In the genomic region with DNA sequence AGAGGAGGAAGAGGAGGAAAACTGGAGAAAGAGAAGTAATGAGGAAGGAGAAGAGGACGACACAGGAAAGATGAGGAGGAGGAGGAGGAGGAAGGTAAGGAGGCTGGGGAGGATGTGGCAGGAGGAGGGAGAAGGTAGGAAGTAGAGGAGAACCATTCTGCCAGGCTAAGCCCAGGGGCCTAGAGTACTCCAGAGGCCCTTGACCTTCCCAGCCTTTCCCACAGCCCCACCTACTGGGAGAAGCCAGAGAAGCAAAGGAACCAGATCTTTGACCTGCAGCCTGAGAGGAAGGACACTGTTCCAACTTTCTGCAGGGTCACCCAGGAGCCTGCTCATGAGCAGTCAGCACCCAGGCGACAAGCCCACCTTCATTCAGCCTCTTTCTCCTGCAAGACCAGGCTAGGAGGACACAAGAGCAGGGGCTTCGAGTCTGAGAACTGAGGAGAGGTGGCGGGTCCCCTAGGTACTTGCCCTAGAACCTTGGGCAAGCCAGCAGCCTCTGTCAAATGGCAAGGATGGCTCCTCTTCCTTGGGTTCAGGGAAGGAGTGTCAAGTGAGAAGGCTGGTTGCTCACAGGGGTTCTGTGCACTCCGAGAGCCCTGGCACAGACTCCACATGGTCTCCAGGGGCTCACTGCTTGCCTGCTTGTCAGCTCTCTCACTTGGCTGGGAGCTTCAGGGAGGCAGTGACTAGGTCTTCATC, we compare ENCODE assay signal across 10 cellular contexts. TPM values are rescaled to one million over a fixed set of nuclear protein-coding genes. Genes with fewer than 3 reads are reported as not detected.
DNase-seq lines count a peak whose midpoint lies in the region; ATAC-seq, FAIRE-seq and TF ChIP-seq lines count a peak whose summit lies in the region.
"Had no signal": no experiment of that assay in that cellular context is flagged by ENCODE, and none has a peak within 500 bp of the region (broad histone marks: within the 10 kb centered on the region; RNA-seq: fewer than 3 reads in every experiment).

No MANE protein-coding gene starts in this region.

- peak; percentile 78 for TF ChIP-seq CTCF in WERI-Rb-1 (IDR thresholded peaks at IDR 0.05; ENCODE audit: low read depth, low read length)
- peak; percentile 45 to 65 (median 55) for TF ChIP-seq CTCF in keratinocyte (optimal IDR thresholded peaks at IDR 0.05 in 1 of 3, IDR thresholded peaks at IDR 0.05 in 1 of 3, conservative IDR thresholded peaks at IDR 0.05 in 1 of 3; ENCODE audit: extremely low read depth in 1 of 3, insufficient read depth in 2 of 3, low read length in 3 of 3)

- H3K4me2 ChIP-seq in keratinocyte (ENCODE audit: control insufficient read depth, extremely low read depth, insufficient read depth, low read depth, low read length) (no peak overlapping the region), Karpas-422 (ENCODE audit: low read depth, low read length, poor library complexity, severe bottlenecking) (no peak overlapping the region)

- H3K4me3 ChIP-seq in WERI-Rb-1 (ENCODE audit: low read depth, low read length): no peak overlapping the region
- H3K4me3 ChIP-seq in keratinocyte (ENCODE audit: control insufficient read depth in 2 of 3, extremely low read depth in 1 of 3, insufficient read depth in 2 of 3, low read depth in 1 of 3, low read length in 3 of 3): no peak overlapping the region
- H3K4me3 ChIP-seq in Karpas-422 (ENCODE audit: low read length): no peak overlapping the region

- H3K27ac Mint-ChIP-seq in activated naive CD8-positive, alpha-beta T cell treated with anti-CD3 and anti-CD28 coated beads, Interleukin-2, amount 10 ng/mL, durations not matched to agents 7 days and 5 days: no peak overlapping the region
- no peak overlapping the region for H3K27ac Mint-ChIP-seq in activated naive CD8-positive, alpha-beta T cell treated with anti-CD3 and anti-CD28 coated beads, Interleukin-2, amount 50 U/mL, for 24 hours

- H3K9me2 ChIP-seq in Karpas-422 (replicated peaks; ENCODE audit: insufficient read depth, low read length): no peaks in the 10 kb centered on the region

- dilution Hi-C loops in keratinocyte (cut with MboI; ENCODE audit: extremely low pct_ligation_motif_present, low sequenced_read_pairs): no loop called here

- H3K79me2 ChIP-seq in keratinocyte (ENCODE audit: control insufficient read depth, insufficient read depth, low read length): no peaks in the 10 kb centered on the region
- H3K79me2 ChIP-seq in Karpas-422 (ENCODE audit: low read length): no peaks in the 10 kb centered on the region

- ATAC-seq in activated naive CD8-positive, alpha-beta T cell treated with anti-CD3 and anti-CD28 coated beads, Interleukin-2, amount 10 ng/mL, durations not matched to agents 7 days and 5 days (ENCODE audit: low read depth): no peak
- no peak for ATAC-seq in activated naive CD8-positive, alpha-beta T cell treated with anti-CD3 and anti-CD28 coated beads, Interleukin-2, amount 50 U/mL, for 24 hours

- H4K20me1 ChIP-seq in keratinocyte (ENCODE audit: control insufficient read depth, extremely low read depth, insufficient read depth, low read length) (no peaks in the 10 kb centered on the region), Karpas-422 (ENCODE audit: insufficient read depth, low read depth, low read length) (no peaks in the 10 kb centered on the region)

- no peak for FAIRE-seq in keratinocyte (lab: Jason Lieb, UNC)

- H3K36me3 ChIP-seq in WERI-Rb-1: no peaks in the 10 kb centered on the region
- H3K36me3 ChIP-seq in keratinocyte (ENCODE audit: control insufficient read depth in 2 of 2, extremely low read depth in 1 of 2, insufficient read depth in 2 of 2, low read length in 2 of 2): no peaks in the 10 kb centered on the region
- H3K36me3 ChIP-seq in Karpas-422 (ENCODE audit: insufficient read depth, low read length): no peaks in the 10 kb centered on the region

- H3K9me3 ChIP-seq in WERI-Rb-1 (ENCODE audit: severe bottlenecking): no peaks in the 10 kb centered on the region
- H3K9me3 ChIP-seq in keratinocyte (ENCODE audit: control insufficient read depth, low read depth, low read length): no peaks in the 10 kb centered on the region
- no peaks in the 10 kb centered on the region for H3K9me3 ChIP-seq in Karpas-422 (ENCODE audit: low read length)

- no peaks in the 10 kb centered on the region for H3K9me1 ChIP-seq in keratinocyte (ENCODE audit: control insufficient read depth, extremely low read depth, insufficient read depth, low read length)

- no peak overlapping the region for H3K4me3 Mint-ChIP-seq in activated naive CD8-positive, alpha-beta T cell treated with anti-CD3 and anti-CD28 coated beads, Interleukin-2, amount 10 ng/mL, durations not matched to agents 7 days and 5 days
- H3K4me3 Mint-ChIP-seq in activated naive CD8-positive, alpha-beta T cell treated with anti-CD3 and anti-CD28 coated beads, Interleukin-2, amount 50 U/mL, for 24 hours: no peak overlapping the region

- peak; percentile 2 for DNase-seq in activated naive CD8-positive, alpha-beta T cell treated with anti-CD3 and anti-CD28 coated beads, Interleukin-2, amount 10 ng/mL, durations not matched to agents 7 days and 5 days
- no peak for DNase-seq in activated naive CD8-positive, alpha-beta T cell treated with anti-CD3 and anti-CD28 coated beads, Interleukin-2, amount 50 U/mL, for 24 hours
- DNase-seq in WERI-Rb-1: peak; percentile 67
- no peak for DNase-seq in keratinocyte (ENCODE audit: low read depth, low spot score)
- peak; percentile 42 for DNase-seq in ureter (ENCODE audit: low spot score)
- no peak for DNase-seq in superior temporal gyrus (ENCODE audit: extremely low spot score)
- DNase-seq in stimulated activated CD4-positive, alpha-beta T cell treated with anti-CD3 and anti-CD28 coated beads, Interleukin-1b, Interleukin-23, amount 100 ng/mL, for 48 hours: no peak
- DNase-seq in Karpas-422: no peak

- H3K27me3 ChIP-seq in WERI-Rb-1 (ENCODE audit: insufficient read depth, low read depth, severe bottlenecking): no peaks in the 10 kb centered on the region
- peaks cover 6% of the 10 kb centered on the region for H3K27me3 ChIP-seq in keratinocyte (ENCODE audit: control insufficient read depth, extremely low read depth, insufficient read depth, low read length)
- H3K27me3 ChIP-seq in Karpas-422 (ENCODE audit: low read length): no peaks in the 10 kb centered on the region

- H2AFZ ChIP-seq in keratinocyte (ENCODE audit: control insufficient read depth, low read length) (no peak overlapping the region), Karpas-422 (ENCODE audit: low read length) (no peak overlapping the region)

- no peak overlapping the region for H3K27ac ChIP-seq in WERI-Rb-1
- H3K27ac ChIP-seq in keratinocyte (ENCODE audit: control insufficient read depth, insufficient read depth, low read length): no peak overlapping the region
- no peak overlapping the region for H3K27ac ChIP-seq in Karpas-422 (ENCODE audit: low read length)

- H3K27me3 Mint-ChIP-seq in activated naive CD8-positive, alpha-beta T cell treated with anti-CD3 and anti-CD28 coated beads, Interleukin-2, amount 10 ng/mL, durations not matched to agents 7 days and 5 days: peaks cover 13% of the 10 kb centered on the region
- H3K27me3 Mint-ChIP-seq in activated naive CD8-positive, alpha-beta T cell treated with anti-CD3 and anti-CD28 coated beads, Interleukin-2, amount 50 U/mL, for 24 hours: peaks cover 5% of the 10 kb centered on the region

- H3K4me1 ChIP-seq in keratinocyte (ENCODE audit: control insufficient read depth, extremely low read depth, insufficient read depth, low read length) (peaks cover 10% of the 10 kb centered on the region), Karpas-422 (ENCODE audit: low read length) (no peaks in the 10 kb centered on the region)

- H3K4me1 Mint-ChIP-seq in activated naive CD8-positive, alpha-beta T cell treated with anti-CD3 and anti-CD28 coated beads, Interleukin-2, amount 10 ng/mL, durations not matched to agents 7 days and 5 days: no peaks in the 10 kb centered on the region
- H3K4me1 Mint-ChIP-seq in activated naive CD8-positive, alpha-beta T cell treated with anti-CD3 and anti-CD28 coated beads, Interleukin-2, amount 50 U/mL, for 24 hours: peaks cover 10% of the 10 kb centered on the region

- no peaks in the 10 kb centered on the region for H3K9me3 Mint-ChIP-seq in activated naive CD8-positive, alpha-beta T cell treated with anti-CD3 and anti-CD28 coated beads, Interleukin-2, amount 10 ng/mL, durations not matched to agents 7 days and 5 days
- H3K9me3 Mint-ChIP-seq in activated naive CD8-positive, alpha-beta T cell treated with anti-CD3 and anti-CD28 coated beads, Interleukin-2, amount 50 U/mL, for 24 hours: no peaks in the 10 kb centered on the region

- no peaks in the 10 kb centered on the region for H3K36me3 Mint-ChIP-seq in activated naive CD8-positive, alpha-beta T cell treated with anti-CD3 and anti-CD28 coated beads, Interleukin-2, amount 10 ng/mL, durations not matched to agents 7 days and 5 days
- H3K36me3 Mint-ChIP-seq in activated naive CD8-positive, alpha-beta T cell treated with anti-CD3 and anti-CD28 coated beads, Interleukin-2, amount 50 U/mL, for 24 hours (ENCODE audit: low read depth): no peaks in the 10 kb centered on the region

- POLR2A ChIA-PET in activated naive CD8-positive, alpha-beta T cell treated with anti-CD3 and anti-CD28 coated beads, Interleukin-2, amount 10 ng/mL, durations not matched to agents 7 days and 5 days (lab: Charles Lee): no interaction called here

- H3K9ac ChIP-seq in keratinocyte (ENCODE audit: control insufficient read depth, extremely low read depth, insufficient read depth, low read length) (no peak overlapping the region), Karpas-422 (ENCODE audit: low read length) (no peak overlapping the region)

RNA-seq across cellular contexts. Expression of a gene that starts 27.9 kb away (rescaled TPM):
- 1 to 10 TPM; 2.4 to 5.5 TPM for total RNA-seq in activated naive CD8-positive, alpha-beta T cell treated with anti-CD3 and anti-CD28 coated beads, Interleukin-2, amount 10 ng/mL, durations not matched to agents 7 days and 5 days
- 10.9 to 21.0 TPM (median 11.2 TPM) in 3 replicates for polyA plus RNA-seq in keratinocyte
- 1.9 TPM for polyA plus RNA-seq in keratinocyte (2011; ENCODE audit: low read depth)
- 8.5 and 15.4 TPM in 2 replicates for polyA plus RNA-seq in keratinocyte (2011; cell fraction: cytosol; rRNA removed)
- 11.1 and 15.6 TPM in 2 replicates for polyA plus RNA-seq in keratinocyte (2011; cell fraction: nucleus; rRNA removed)
- 7.5 and 10.9 TPM in 2 replicates for polyA plus RNA-seq in keratinocyte (2012; ENCODE audit: low replicate concordance)
- polyA minus RNA-seq in keratinocyte: 8.6 to 13.2 TPM (median 9.1 TPM) in 3 replicates
- polyA minus RNA-seq in keratinocyte (2011; cell fraction: cytosol; rRNA and poly(A)+ RNA removed): 31.3 TPM
- polyA minus RNA-seq in keratinocyte (2011; cell fraction: nucleus; rRNA and poly(A)+ RNA removed): 8.5 and 10.3 TPM in 2 replicates
- total RNA-seq in ureter: 34.9 TPM
- 0.30 and 1.4 TPM in 2 replicates for total RNA-seq in Karpas-422 (2014; rRNA removed; shearing (Covaris generic); ENCODE audit: low replicate concordance)

RNA-seq across cellular contexts. Expression of a gene that starts 45.0 kb away (rescaled TPM):
- not detected for total RNA-seq in activated naive CD8-positive, alpha-beta T cell treated with anti-CD3 and anti-CD28 coated beads, Interleukin-2, amount 10 ng/mL, durations not matched to agents 7 days and 5 days
- polyA plus RNA-seq in keratinocyte: 303 to 611 TPM (median 463 TPM) in 3 replicates
- 1,306 TPM for polyA plus RNA-seq in keratinocyte (2011; ENCODE audit: low read depth)
- polyA plus RNA-seq in keratinocyte (2011; cell fraction: cytosol; rRNA removed): 465 and 526 TPM in 2 replicates
- polyA plus RNA-seq in keratinocyte (2011; cell fraction: nucleus; rRNA removed): 422 and 529 TPM in 2 replicates
- 316 and 929 TPM in 2 replicates for polyA plus RNA-seq in keratinocyte (2012; ENCODE audit: low replicate concordance)
- polyA minus RNA-seq in keratinocyte: 758 to 1,045 TPM (median 830 TPM) in 3 replicates
- 496 TPM for polyA minus RNA-seq in keratinocyte (2011; cell fraction: cytosol; rRNA and poly(A)+ RNA removed)
- 293 and 344 TPM in 2 replicates for polyA minus RNA-seq in keratinocyte (2011; cell fraction: nucleus; rRNA and poly(A)+ RNA removed)
- 192 TPM for total RNA-seq in ureter
- not detected in 2 replicates for total RNA-seq in Karpas-422 (2014; rRNA removed; shearing (Covaris generic); ENCODE audit: low replicate concordance)
- total RNA-seq: activated CD8-positive, alpha-beta memory T cell treated with anti-CD3 and anti-CD28 coated beads for 36 hours; pulmonary artery endothelial cell had no signal

RNA-seq across cellular contexts. Expression of a gene that starts 57.0 kb away (rescaled TPM):
- total RNA-seq in activated naive CD8-positive, alpha-beta T cell treated with anti-CD3 and anti-CD28 coated beads, Interleukin-2, amount 10 ng/mL, durations not matched to agents 7 days and 5 days: not detected
- 0.61 to 0.96 TPM (median 0.90 TPM) in 3 replicates for polyA plus RNA-seq in keratinocyte
- polyA plus RNA-seq in keratinocyte (2011; ENCODE audit: low read depth): 3.2 TPM
- 0.55 and 0.85 TPM in 2 replicates for polyA plus RNA-seq in keratinocyte (2011; cell fraction: cytosol; rRNA removed)
- 0.45 and 1.5 TPM in 2 replicates for polyA plus RNA-seq in keratinocyte (2011; cell fraction: nucleus; rRNA removed)
- 0.89 and 9.7 TPM in 2 replicates for polyA plus RNA-seq in keratinocyte (2012; ENCODE audit: low replicate concordance)
- 1.2 to 1.6 TPM (median 1.2 TPM) in 3 replicates for polyA minus RNA-seq in keratinocyte
- not detected for polyA minus RNA-seq in keratinocyte (2011; cell fraction: cytosol; rRNA and poly(A)+ RNA removed)
- 0.62 and 0.63 TPM in 2 replicates for polyA minus RNA-seq in keratinocyte (2011; cell fraction: nucleus; rRNA and poly(A)+ RNA removed)
- total RNA-seq in ureter: 7.6 TPM
- total RNA-seq in Karpas-422 (2014; rRNA removed; shearing (Covaris generic); ENCODE audit: low replicate concordance): 0.11 TPM in 1 of 2 replicates, not detected in the other
- total RNA-seq: activated CD8-positive, alpha-beta memory T cell treated with anti-CD3 and anti-CD28 coated beads for 36 hours; pulmonary artery endothelial cell had no signal

Comparison
In these comparisons a context has a peak if more than half of its experiments do, and no peak if none do; other contexts are left out.
1. DNase-seq: peak in activated naive CD8-positive, alpha-beta T cell treated with anti-CD3 and anti-CD28 coated beads, Interleukin-2, amount 10 ng/mL, durations not matched to agents 7 days and 5 days (single experiment), WERI-Rb-1 (single experiment) and ureter (single experiment); none in activated naive CD8-positive, alpha-beta T cell treated with anti-CD3 and anti-CD28 coated beads, Interleukin-2, amount 50 U/mL, for 24 hours (single experiment), keratinocyte (single experiment), superior temporal gyrus (single experiment), stimulated activated CD4-positive, alpha-beta T cell treated with anti-CD3 and anti-CD28 coated beads, Interleukin-1b, Interleukin-23, amount 100 ng/mL, for 48 hours (single experiment) and Karpas-422 (single experiment).
2. RNA of a gene that starts 45.0 kb away (total RNA-seq): 192 TPM in ureter (single experiment); not detected in activated naive CD8-positive, alpha-beta T cell treated with anti-CD3 and anti-CD28 coated beads, Interleukin-2, amount 10 ng/mL, durations not matched to agents 7 days and 5 days and not detected in Karpas-422; every median in the first group is over 100 times any median in the second.